Comparison of ENCODE assay signal across 21 cellular contexts in the genomic region with DNA sequence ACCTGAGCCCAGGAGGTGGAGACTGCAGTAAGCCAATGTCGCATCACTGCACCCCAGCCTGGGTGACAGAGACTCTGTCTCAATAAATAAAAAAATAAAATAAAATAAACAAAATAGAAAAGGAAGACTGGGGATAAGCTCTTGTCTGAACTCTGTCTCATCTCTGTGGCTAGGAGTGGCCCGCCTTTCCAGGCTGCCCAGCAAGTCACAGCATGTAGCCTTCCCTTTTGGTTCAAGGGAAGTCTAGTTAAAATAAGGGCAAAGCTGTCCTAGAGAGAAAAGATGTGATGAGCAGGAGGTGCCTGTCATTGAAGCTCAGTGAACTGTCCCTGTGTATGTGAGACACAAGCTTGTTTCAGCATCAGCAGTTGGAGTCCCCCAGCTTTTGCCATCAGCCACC. TPM values are rescaled to one million over a fixed set of nuclear protein-coding genes. Genes with fewer than 3 reads are reported as not detected.
A peak's percentile ranks its signal among the peaks of the same experiment; 100 is the strongest.
DNase-seq lines count a peak whose midpoint lies in the region; ATAC-seq and TF ChIP-seq lines count a peak whose summit lies in the region.
"Had no signal": no experiment of that assay in that cellular context is flagged by ENCODE, and none has a peak within 500 bp of the region (broad histone marks: within the 10 kb centered on the region; RNA-seq: fewer than 3 reads in every experiment).

No MANE protein-coding gene starts in this region.

- H3K4me1 ChIP-seq in endodermal cell (ENCODE audit: control insufficient read depth, insufficient read depth, low read length) (no peaks in the 10 kb centered on the region), lower lobe of right lung (no peaks in the 10 kb centered on the region), mucosa of descending colon (ENCODE audit: low read depth) (no peaks in the 10 kb centered on the region)
- H3K4me1 ChIP-seq: Peyer's patch had no signal

- whole genome bisulfite sequencing in endodermal cell (ENCODE audit: insufficient coverage in 1 of 2, insufficient read length in 1 of 2), 2 experiments, result 86 to 98% methylated on average over 1 of the region's 2 CpGs

- H3K9me3 ChIP-seq in endodermal cell (ENCODE audit: control insufficient read depth, low read length) (no peaks in the 10 kb centered on the region), lower lobe of right lung (no peaks in the 10 kb centered on the region), mucosa of descending colon (no peaks in the 10 kb centered on the region)
- H3K9me3 ChIP-seq: Peyer's patch had no signal

- no peak for ATAC-seq in lower lobe of right lung
- no peak for ATAC-seq in mucosa of descending colon
- no peak for ATAC-seq in GM21390 (IDR thresholded peaks at IDR 0.05; ENCODE audit: unreplicated experiment)
- ATAC-seq: K562, Right ventricle myocardium inferior had no signal

- H3K4me1 Mint-ChIP-seq in brain, result peaks cover 56% of the 10 kb centered on the region
- peaks cover 3% of the 10 kb centered on the region for H3K4me1 Mint-ChIP-seq in endodermal cell

- H3K9ac ChIP-seq in endodermal cell (ENCODE audit: extremely low read depth, low read length, poor library complexity, severe bottlenecking), result no peak overlapping the region

- H3K27me3 Mint-ChIP-seq in brain, result peaks cover 9% of the 10 kb centered on the region
- H3K27me3 Mint-ChIP-seq in endodermal cell (ENCODE audit: insufficient read depth), result peaks cover 33% of the 10 kb centered on the region

- DNase-seq in HPDE6-E6E7 (ENCODE audit: extremely low spot score) (peak; percentile 53), endodermal cell (peak; percentile 34), lower lobe of right lung (peak; percentile 28), mucosa of descending colon (no peak), NCI-H446 treated with DMSO at 0.1 percent for 48 hours (lab: John Stamatoyannopoulos, UW) (no peak)
- DNase-seq: GOT3; MM.1S; NCI-H1105; NCI-H146; NCI-H2029; NCI-H2227 treated with DMSO at 0.1 percent for 48 hours; NCI-H524; NCI-H774; NK-92 treated with Interleukin-12 subunit alpha and Interleukin-12 subunit beta, amount 100 ng/mL, for 24 hours had no signal

- intact Hi-C loops in lower lobe of right lung (cut with DNase I), result no loop called here
- intact Hi-C loops in mucosa of descending colon (cut with DNase I, micrococcal nuclease), result no loop called here

- H3K4me3 Mint-ChIP-seq in brain (no peak overlapping the region), endodermal cell (no peak overlapping the region)

- no peak for TF ChIP-seq CTCF in brain (conservative IDR thresholded peaks at IDR 0.05)
- TF ChIP-seq CTCF in endodermal cell (conservative IDR thresholded peaks at IDR 0.05), result no peak
- TF ChIP-seq CTCF in lower lobe of right lung (IDR thresholded peaks at IDR 0.05), result no peak
- no peak for TF ChIP-seq CTCF in mucosa of descending colon (IDR thresholded peaks at IDR 0.05)

- H3K36me3 Mint-ChIP-seq in brain, result no peaks in the 10 kb centered on the region
- no peaks in the 10 kb centered on the region for H3K36me3 Mint-ChIP-seq in endodermal cell (ENCODE audit: low read depth)
- H3K36me3 Mint-ChIP-seq: CD14-positive monocyte had no signal

- peaks cover 0 to 6% (median 0%) of the 10 kb centered on the region in 5 experiments for H3K9me3 Mint-ChIP-seq in brain
- no peaks in the 10 kb centered on the region for H3K9me3 Mint-ChIP-seq in endodermal cell

- H3K4me3 ChIP-seq in endodermal cell (ENCODE audit: low read length) (no peak overlapping the region), lower lobe of right lung (no peak overlapping the region), mucosa of descending colon (no peak overlapping the region)
- H3K4me3 ChIP-seq: K562, Peyer's patch had no signal

- H3K27ac Mint-ChIP-seq in brain, result peak overlapping the region; percentile 34 to 98 (median 87)
- no peak overlapping the region for H3K27ac Mint-ChIP-seq in endodermal cell
- H3K27ac Mint-ChIP-seq: CD14-positive monocyte had no signal

- H3K27me3 ChIP-seq in endodermal cell (ENCODE audit: control insufficient read depth, insufficient read depth, low read length, poor library complexity, severe bottlenecking) (peaks cover 18% of the 10 kb centered on the region), lower lobe of right lung (ENCODE audit: low read depth) (peaks cover 14% of the 10 kb centered on the region)
- H3K27me3 ChIP-seq: Peyer's patch had no signal

- H3K27ac ChIP-seq in endodermal cell (ENCODE audit: low read depth, low read length) (no peak overlapping the region), lower lobe of right lung (no peak overlapping the region)
- H3K27ac ChIP-seq: Peyer's patch had no signal

- H3K36me3 ChIP-seq in endodermal cell (ENCODE audit: control insufficient read depth, insufficient read depth, low read length), result no peaks in the 10 kb centered on the region
- no peaks in the 10 kb centered on the region for H3K36me3 ChIP-seq in lower lobe of right lung
- no peaks in the 10 kb centered on the region for H3K36me3 ChIP-seq in mucosa of descending colon (ENCODE audit: low read depth)
- H3K36me3 ChIP-seq: Peyer's patch had no signal

RNA-seq across cellular contexts. Expression of gene GFAP, which starts 2.7 kb away (rescaled TPM):
- 4,939 TPM for polyA plus RNA-seq in brain (ENCODE audit: insufficient read depth, low read depth, low replicate concordance)
- total RNA-seq in endodermal cell (under 1 TPM in 1 of 2 donors, not detected in 1; 0.35 TPM), lower lobe of right lung (not detected), mucosa of descending colon (under 1 TPM in 2 of 3 donors, not detected in 1; 0.23 to 0.47 TPM)
- 0.11 TPM for polyA plus RNA-seq in endodermal cell (2013, experiment 1 of 2)
- polyA plus RNA-seq in endodermal cell (2013, experiment 2 of 2), result 0.83 TPM
- total RNA-seq: Peyer's patch, SK-MEL-5 had no signal

RNA-seq across cellular contexts. Expression of gene EFTUD2, which starts 18.8 kb away (rescaled TPM):
- polyA plus RNA-seq in brain (ENCODE audit: insufficient read depth, low read depth, low replicate concordance), result 95.8 TPM
- 100 to 1,000 TPM; 145 to 171 TPM for total RNA-seq in endodermal cell
- polyA plus RNA-seq in endodermal cell (2013, experiment 1 of 2), result 114 TPM
- polyA plus RNA-seq in endodermal cell (2013, experiment 2 of 2), result 101 TPM
- total RNA-seq in lower lobe of right lung, result 108 TPM
- total RNA-seq in mucosa of descending colon, result 10 to 100 TPM; 66.3 to 88.1 (median 82.0) TPM

RNA-seq across cellular contexts. Expression of gene KIF18B, which starts 29.6 kb away (rescaled TPM):
- 10.9 TPM for polyA plus RNA-seq in brain (ENCODE audit: insufficient read depth, low read depth, low replicate concordance)
- total RNA-seq in endodermal cell (10 to 100 TPM; 43.5 to 64.7 TPM), lower lobe of right lung (0.89 TPM), mucosa of descending colon (10 to 100 TPM in 1 of 3 donors, 1 to 10 TPM in 2; 2.2 to 10.3 (median 4.6) TPM)
- polyA plus RNA-seq in endodermal cell (2013, experiment 1 of 2), result 45.3 TPM
- polyA plus RNA-seq in endodermal cell (2013, experiment 2 of 2), result 46.4 TPM
- polyA plus RNA-seq: CD14-positive monocyte had no signal

RNA-seq across cellular contexts. Expression of gene C1QL1, which starts 50.1 kb away (rescaled TPM):
- 47.6 TPM for polyA plus RNA-seq in brain (ENCODE audit: insufficient read depth, low read depth, low replicate concordance)
- 1 to 10 TPM; 1.4 to 2.7 TPM for total RNA-seq in endodermal cell
- polyA plus RNA-seq in endodermal cell (2013, experiment 1 of 2), result 13.9 TPM
- 12.4 TPM for polyA plus RNA-seq in endodermal cell (2013, experiment 2 of 2)
- total RNA-seq in lower lobe of right lung, result not detected
- 1 to 10 TPM in 1 of 3 donors, under 1 TPM in 2; 0.29 to 6.5 (median 0.60) TPM for total RNA-seq in mucosa of descending colon
- polyA plus RNA-seq: CD14-positive monocyte had no signal

Comparison
In these comparisons a context has a peak if more than half of its experiments do, and no peak if none do; other contexts are left out.
1. DNase-seq: peak in HPDE6-E6E7 (single experiment), endodermal cell (single experiment) and lower lobe of right lung (single experiment); none in mucosa of descending colon (0 of 3) and NCI-H446 treated with DMSO at 0.1 percent for 48 hours (single experiment).